8 cellular contexts compared by ENCODE assay signal in genomic region chr16:47144559-47144877, GRCh38. TPM values are rescaled to one million over a fixed set of nuclear protein-coding genes. Genes with fewer than 3 reads are reported as not detected.
A peak's percentile ranks its signal among the peaks of the same experiment; 100 is the strongest.
DNase-seq lines count a peak whose midpoint lies in the region; ATAC-seq and TF ChIP-seq lines count a peak whose summit lies in the region.

No MANE protein-coding gene starts in this region.

- H3K36me3 Mint-ChIP-seq in activated CD4-positive, alpha-beta T cell treated with anti-CD3 and anti-CD28 coated beads, Interleukin-2, amount 10 ng/mL, durations not matched to agents 7 days and 5 days (ENCODE audit: low read depth) = no peaks in the 10 kb centered on the region
- no peaks in the 10 kb centered on the region for H3K36me3 Mint-ChIP-seq in activated naive CD8-positive, alpha-beta T cell treated with anti-CD3 and anti-CD28 coated beads, Interleukin-2, amount 50 U/mL, for 24 hours (ENCODE audit: low read depth)

- no peaks in the 10 kb centered on the region for H3K9me3 Mint-ChIP-seq in activated CD4-positive, alpha-beta T cell treated with anti-CD3 and anti-CD28 coated beads, Interleukin-2, amount 10 ng/mL, durations not matched to agents 7 days and 5 days
- no peaks in the 10 kb centered on the region for H3K9me3 Mint-ChIP-seq in activated naive CD8-positive, alpha-beta T cell treated with anti-CD3 and anti-CD28 coated beads, Interleukin-2, amount 50 U/mL, for 24 hours

- H3K9me3 ChIP-seq in transverse colon = no peaks in the 10 kb centered on the region

- H3K4me3 ChIP-seq in transverse colon = peak overlapping the region in 3 of 4 donors; percentile 60 to 82 (median 60)

- TF ChIP-seq EP300 in transverse colon (IDR thresholded peaks at IDR 0.05; ENCODE audit: low read depth) = no peak

- POLR2A ChIA-PET in activated CD4-positive, alpha-beta T cell treated with anti-CD3 and anti-CD28 coated beads, Interleukin-2, amount 10 ng/mL, durations not matched to agents 7 days and 5 days (lab: Charles Lee) = interaction anchor here (0.5 kb wide), 1 partner anchor 1020 kb away, joined by 3 read pairs; no protein-coding TSS in a partner anchor

- H3K27ac Mint-ChIP-seq in activated CD4-positive, alpha-beta T cell treated with anti-CD3 and anti-CD28 coated beads, Interleukin-2, amount 10 ng/mL, durations not matched to agents 7 days and 5 days = no peak overlapping the region
- H3K27ac Mint-ChIP-seq in activated naive CD8-positive, alpha-beta T cell treated with anti-CD3 and anti-CD28 coated beads, Interleukin-2, amount 50 U/mL, for 24 hours = peak overlapping the region; percentile 43

- peaks cover 15% of the 10 kb centered on the region for H3K4me1 Mint-ChIP-seq in activated CD4-positive, alpha-beta T cell treated with anti-CD3 and anti-CD28 coated beads, Interleukin-2, amount 10 ng/mL, durations not matched to agents 7 days and 5 days
- peaks cover 23% of the 10 kb centered on the region for H3K4me1 Mint-ChIP-seq in activated naive CD8-positive, alpha-beta T cell treated with anti-CD3 and anti-CD28 coated beads, Interleukin-2, amount 50 U/mL, for 24 hours

- H3K4me1 ChIP-seq in transverse colon = peaks cover 3 to 25% (median 13%) of the 10 kb centered on the region in 4 donors

- intact Hi-C loops in transverse colon (cut with DNase I; ENCODE audit: low total_unique reads) = loop anchor here (5.0 kb wide), 1 partner anchor 1013 kb away; the partner anchor contains the start of gene ABCC12

- H3K27me3 Mint-ChIP-seq in activated CD4-positive, alpha-beta T cell treated with anti-CD3 and anti-CD28 coated beads, Interleukin-2, amount 10 ng/mL, durations not matched to agents 7 days and 5 days = peaks cover 28% of the 10 kb centered on the region
- H3K27me3 Mint-ChIP-seq in activated naive CD8-positive, alpha-beta T cell treated with anti-CD3 and anti-CD28 coated beads, Interleukin-2, amount 50 U/mL, for 24 hours = peaks cover 33% of the 10 kb centered on the region

- peak overlapping the region; percentile 70 for H3K4me3 Mint-ChIP-seq in activated CD4-positive, alpha-beta T cell treated with anti-CD3 and anti-CD28 coated beads, Interleukin-2, amount 10 ng/mL, durations not matched to agents 7 days and 5 days
- H3K4me3 Mint-ChIP-seq in activated naive CD8-positive, alpha-beta T cell treated with anti-CD3 and anti-CD28 coated beads, Interleukin-2, amount 50 U/mL, for 24 hours = peak overlapping the region; percentile 62

- 10 to 15% methylated on average over 2 to 10 of the region's 10 CpGs for whole genome bisulfite sequencing in transverse colon (ENCODE audit: low coverage in 1 of 2), 2 donors

- peak in 1 of 5 experiments; percentile 13 for TF ChIP-seq CTCF in transverse colon (IDR thresholded peaks at IDR 0.05)

- peaks cover 41% of the 10 kb centered on the region for H3K27me3 ChIP-seq in transverse colon

- ATAC-seq in activated naive CD8-positive, alpha-beta T cell treated with anti-CD3 and anti-CD28 coated beads, Interleukin-2, amount 50 U/mL, for 24 hours = no peak
- ATAC-seq in left lobe of liver (peak; percentile 4), GM21576 (IDR thresholded peaks at IDR 0.05; ENCODE audit: unreplicated experiment) (no peak)

- no peaks in the 10 kb centered on the region for H3K36me3 ChIP-seq in transverse colon

- peak overlapping the region in 1 of 4 donors; percentile 59 for H3K27ac ChIP-seq in transverse colon

- in situ Hi-C loops in transverse colon (cut with MboI; ENCODE audit: low pct_ligation_motif_present in 1 of 4, low pct_unique_long_range_greater_than_20kb in 1 of 4, low sequenced_read_pairs in 3 of 4) = loop anchor here (25.0 kb wide), 1 partner anchor 1018 kb away; the partner anchor contains the start of gene ABCC12 (in 4 of the 4)

- DNase-seq in activated CD4-positive, alpha-beta T cell treated with anti-CD3 and anti-CD28 coated beads, Interleukin-2, amount 10 ng/mL, durations not matched to agents 7 days and 5 days = no peak
- DNase-seq in activated CD4-positive, alpha-beta T cell treated with anti-CD3 and anti-CD28 coated beads, Interleukin-2, amount 50 U/mL, for 1 hour = no peak
- no peak for DNase-seq in activated naive CD8-positive, alpha-beta T cell treated with anti-CD3 and anti-CD28 coated beads, Interleukin-2, amount 50 U/mL, for 24 hours
- no peak for DNase-seq in left lobe of liver (ENCODE audit: low spot score)
- DNase-seq in transverse colon = no peak
- no peak for DNase-seq in DMS153 (lab: John Stamatoyannopoulos, UW)
- no peak for DNase-seq in ecto neural progenitor cell (ENCODE audit: low spot score)

- no peak for TF ChIP-seq POLR2A in transverse colon (IDR thresholded peaks at IDR 0.05)

- CTCF ChIA-PET in activated CD4-positive, alpha-beta T cell treated with anti-CD3 and anti-CD28 coated beads, Interleukin-2, amount 10 ng/mL, durations not matched to agents 7 days and 5 days (lab: Charles Lee) = interaction anchor here (1.0 to 2.7 kb wide), 7 partner anchors 18 to 1014 kb away, joined by 3 to 15 read pairs (median 3); no protein-coding TSS in a partner anchor

RNA-seq across cellular contexts. Expression of gene NETO2, which starts 0.8 kb away (rescaled TPM):
- 1 to 10 TPM; 6.8 to 8.3 TPM for total RNA-seq in activated CD4-positive, alpha-beta T cell treated with anti-CD3 and anti-CD28 coated beads, Interleukin-2, amount 10 ng/mL, durations not matched to agents 7 days and 5 days
- total RNA-seq in left lobe of liver (0.18 TPM), transverse colon (10 to 100 TPM in 3 of 4 donors, 1 to 10 TPM in 1; 5.0 to 31.7 (median 15.9) TPM)
